9 cellular contexts compared by ENCODE assay signal in genomic region chr1:203287109-203287893, GRCh38. TPM values are rescaled to one million over a fixed set of nuclear protein-coding genes. Genes with fewer than 3 reads are reported as not detected.
DNase-seq lines count a peak whose midpoint lies in the region; ATAC-seq and TF ChIP-seq lines count a peak whose summit lies in the region.
"Had no signal": no experiment of that assay in that cellular context is flagged by ENCODE, and none has a peak within 500 bp of the region (broad histone marks: within the 10 kb centered on the region; RNA-seq: fewer than 3 reads in every experiment).

No MANE protein-coding gene starts in this region.

- no peaks in the 10 kb centered on the region for H3K27me3 Mint-ChIP-seq in stimulated activated naive CD8-positive, alpha-beta T cell treated with anti-CD3 and anti-CD28 coated beads, Interleukin-15, Interleukin-2, amounts not matched to agents 100 ng/mL and 50 ng/mL, for 24 hours

- no peak for TF ChIP-seq RAD21 in IMR-90 (IDR thresholded peaks at IDR 0.05; ENCODE audit: low read length)

- H3K36me3 Mint-ChIP-seq in stimulated activated naive CD8-positive, alpha-beta T cell treated with anti-CD3 and anti-CD28 coated beads, Interleukin-15, Interleukin-2, amounts not matched to agents 100 ng/mL and 50 ng/mL, for 24 hours (ENCODE audit: low read depth) = no peaks in the 10 kb centered on the region

- H3K14ac ChIP-seq in IMR-90 (replicated peaks; ENCODE audit: low read depth, low read length) = no peak overlapping the region; the same call in 1 of the 2 replicates

- H3K27me3 ChIP-seq in DND-41 (ENCODE audit: insufficient read depth, low read length, poor library complexity) (no peaks in the 10 kb centered on the region), IMR-90 (ENCODE audit: control insufficient read depth, insufficient read depth, low read length) (peaks cover 34% of the 10 kb centered on the region), mucosa of rectum (ENCODE audit: control insufficient read depth in 2 of 2, insufficient read depth in 2 of 2, low read length in 2 of 2) (no peaks in the 10 kb centered on the region)

- H3K36me3 ChIP-seq in DND-41 (ENCODE audit: insufficient read depth, low read length) (no peaks in the 10 kb centered on the region), IMR-90 (ENCODE audit: control insufficient read depth, insufficient read depth, low read length) (no peaks in the 10 kb centered on the region), mucosa of rectum (ENCODE audit: control insufficient read depth in 2 of 2, insufficient read depth in 2 of 2, low read length in 2 of 2) (no peaks in the 10 kb centered on the region)

- H4K91ac ChIP-seq in IMR-90 (ENCODE audit: insufficient read depth, low read depth, low read length) = no peak overlapping the region

- H3K18ac ChIP-seq in IMR-90 (ENCODE audit: low read depth, low read length) = no peak overlapping the region; the same call in 1 of the 2 replicates

- POLR2A ChIA-PET in IMR-90 (lab: Charles Lee; ENCODE audit: unreplicated experiment) = no interaction called here

- H2AFZ ChIP-seq in DND-41 (ENCODE audit: low read depth, low read length) = peak overlapping the region; percentile 41
- H2AFZ ChIP-seq in IMR-90 (replicated peaks; ENCODE audit: low read length, poor library complexity) = peak overlapping the region; percentile 61

- peak overlapping the region in 1 of 2 experiments; percentile 11; a peak in 1 of 4 replicates for H3K4me3 ChIP-seq in DND-41 (ENCODE audit: low read depth in 1 of 2, low read length in 2 of 2)
- H3K4me3 ChIP-seq in IMR-90 (ENCODE audit: insufficient read depth, low read depth, low read length) = no peak overlapping the region
- peak overlapping the region; percentile 10 to 39 for H3K4me3 ChIP-seq in mucosa of rectum (ENCODE audit: low read length in 2 of 2)

- BruUV-seq in IMR-90 (replicated peaks; lab: Mats Ljungman, UMichigan) = no TSS peak

- H3K4me1 ChIP-seq in DND-41 (ENCODE audit: insufficient read depth, low read length) (peaks cover 54% of the 10 kb centered on the region), IMR-90 (ENCODE audit: control insufficient read depth, insufficient read depth, low read length) (peaks cover 9% of the 10 kb centered on the region; the same call in 1 of the 2 replicates), mucosa of rectum (ENCODE audit: control insufficient read depth in 2 of 2, insufficient read depth in 2 of 2, low read length in 2 of 2) (peaks cover 82 to 84% of the 10 kb centered on the region in 2 donors)

- peak overlapping the region; percentile 85 for H3K4me3 Mint-ChIP-seq in stimulated activated naive CD8-positive, alpha-beta T cell treated with anti-CD3 and anti-CD28 coated beads, Interleukin-15, Interleukin-2, amounts not matched to agents 100 ng/mL and 50 ng/mL, for 24 hours

- H3K9ac ChIP-seq in DND-41 (ENCODE audit: low read depth, low read length) (peak overlapping the region; percentile 40), IMR-90 (ENCODE audit: low read depth, low read length) (no peak overlapping the region), mucosa of rectum (ENCODE audit: low read depth in 1 of 2, low read length in 2 of 2) (peak overlapping the region; percentile 62 to 69)

- no peak overlapping the region for H2AK9ac ChIP-seq in IMR-90 (replicated peaks; ENCODE audit: low read depth, low read length, poor library complexity)

- intact Hi-C loops in IMR-90 (cut with micrococcal nuclease) = no loop called here

- no peak overlapping the region for H2BK5ac ChIP-seq in IMR-90 (ENCODE audit: low read depth, low read length, poor library complexity, severe bottlenecking)

- H2AK5ac ChIP-seq in IMR-90 (ENCODE audit: low read depth, low read length) = 0 out of 2 replicates have a peak overlapping the region, but pooled peaks have one; percentile 4

- peak overlapping the region; percentile 44 for H3K23ac ChIP-seq in IMR-90 (ENCODE audit: low read depth, low read length)

- H3K4me1 Mint-ChIP-seq in stimulated activated naive CD8-positive, alpha-beta T cell treated with anti-CD3 and anti-CD28 coated beads, Interleukin-15, Interleukin-2, amounts not matched to agents 100 ng/mL and 50 ng/mL, for 24 hours (ENCODE audit: low read depth) = peaks cover 77% of the 10 kb centered on the region

- no peak overlapping the region for H3K56ac ChIP-seq in IMR-90 (ENCODE audit: extremely low read depth, insufficient read depth, low read length)

- no peak overlapping the region; a peak in 1 of 4 replicates for H4K8ac ChIP-seq in IMR-90 (ENCODE audit: low read depth in 2 of 2, low read length in 2 of 2)

- H3K9me1 ChIP-seq in IMR-90 (ENCODE audit: insufficient read depth, low read length) = 0 out of 2 replicates have a peak, but pooled peaks cover 4% of the 10 kb centered on the region

- H3K9me3 ChIP-seq in DND-41 (ENCODE audit: insufficient read depth, low read length, severe bottlenecking) (no peaks in the 10 kb centered on the region), IMR-90 (ENCODE audit: control insufficient read depth, insufficient read depth, low read length) (no peaks in the 10 kb centered on the region), mucosa of rectum (ENCODE audit: control insufficient read depth in 2 of 2, low read length in 2 of 2) (no peaks in the 10 kb centered on the region)

- TF ChIP-seq POLR2A in IMR-90 (IDR thresholded peaks at IDR 0.05; ENCODE audit: low read depth, low read length) = no peak

- DNase-seq in DND-41 (peak; percentile 87), IMR-90 (no peak), T-helper 22 cell (ENCODE audit: low read depth) (peak; percentile 72), caudate nucleus (lab: John Stamatoyannopoulos, UW) (peak in 14 of 61 donors; percentile 16 to 53 (median 33)), GM03348 (ENCODE audit: low spot score) (no peak)

- H3K4me2 ChIP-seq in DND-41 (ENCODE audit: insufficient read depth, low read length) = peak overlapping the region; percentile 40
- no peak overlapping the region for H3K4me2 ChIP-seq in IMR-90 (ENCODE audit: low read depth, low read length)

- peak overlapping the region; percentile 84 for H3K27ac ChIP-seq in DND-41 (ENCODE audit: low read length)
- no peak overlapping the region for H3K27ac ChIP-seq in IMR-90 (ENCODE audit: insufficient read depth, low read length)
- H3K27ac ChIP-seq in caudate nucleus (ENCODE audit: low read depth, low read length) = peak overlapping the region; percentile 94
- peak overlapping the region; percentile 100 for H3K27ac ChIP-seq in mucosa of rectum (ENCODE audit: low read depth in 2 of 2, low read length in 2 of 2)

- no peak overlapping the region for H2BK20ac ChIP-seq in IMR-90 (ENCODE audit: low read depth, low read length)

- peak overlapping the region; percentile 100 for H3K27ac Mint-ChIP-seq in stimulated activated naive CD8-positive, alpha-beta T cell treated with anti-CD3 and anti-CD28 coated beads, Interleukin-15, Interleukin-2, amounts not matched to agents 100 ng/mL and 50 ng/mL, for 24 hours

- 62% methylated on average over 4 of the region's 9 CpGs; no CpG with 5 or more reads in 1 of the 2 experiments for WGBS in IMR-90 (ENCODE audit: extremely low coverage in 2 of 2, insufficient read length in 1 of 2), 2 experiments

- in situ Hi-C loops in IMR-90 (cut with MboI; ENCODE audit: low sequenced_read_pairs) = no loop called here

- H4K20me1 ChIP-seq in DND-41 (ENCODE audit: insufficient read depth, low read length) = no peaks in the 10 kb centered on the region
- no peaks in the 10 kb centered on the region for H4K20me1 ChIP-seq in IMR-90 (ENCODE audit: insufficient read depth, low read length)

- H3K9me3 Mint-ChIP-seq in stimulated activated naive CD8-positive, alpha-beta T cell treated with anti-CD3 and anti-CD28 coated beads, Interleukin-15, Interleukin-2, amounts not matched to agents 100 ng/mL and 50 ng/mL, for 24 hours = no peaks in the 10 kb centered on the region

- H2BK120ac ChIP-seq in IMR-90 (ENCODE audit: low read depth, low read length) = no peak overlapping the region

- no peaks in the 10 kb centered on the region for H3K79me1 ChIP-seq in IMR-90 (ENCODE audit: low read depth in 1 of 2, low read length in 2 of 2)

- H4K5ac ChIP-seq in IMR-90 (ENCODE audit: low read depth, low read length) = no peak overlapping the region; the same call in 1 of the 2 replicates

- dilution Hi-C loops in IMR-90 (cut with HindIII; ENCODE audit: low sequenced_read_pairs, unreplicated experiment) = no loop called here

- peak overlapping the region; percentile 37; the same call in 1 of the 2 replicates for H3K4ac ChIP-seq in IMR-90 (ENCODE audit: low read depth, low read length)

- H2BK15ac ChIP-seq in IMR-90 (ENCODE audit: low read depth, low read length) = no peak overlapping the region

- ATAC-seq in DND-41 (ENCODE audit: insufficient read depth, low read depth) (peak; percentile 87), GM21390 (IDR thresholded peaks at IDR 0.05; ENCODE audit: unreplicated experiment) (peak; percentile 42), IMR-90 (ENCODE audit: low read depth) (peak; percentile 34; the same call in 1 of the 2 replicates)

- H3K79me2 ChIP-seq in DND-41 (ENCODE audit: insufficient read depth, low read length) = no peaks in the 10 kb centered on the region

- CTCF ChIA-PET in IMR-90 (lab: Yijun Ruan, JAX) = no interaction called here

- TF ChIP-seq CTCF in DND-41 (IDR thresholded peaks at IDR 0.05; ENCODE audit: borderline replicate concordance, extremely low read depth, low read length, poor library complexity, severe bottlenecking) (no peak), IMR-90 (conservative IDR thresholded peaks at IDR 0.05; ENCODE audit: low read depth, low read length) (no peak)

TF ChIP-seq in IMR-90, 13 proteins besides CTCF, POLR2A, EP300 and RAD21 (continues in another document):
- TF ChIP-seq BHLHE40 (IDR thresholded peaks at IDR 0.05; ENCODE audit: low read depth, low read length) = no peak
- TF ChIP-seq USF2 (IDR thresholded peaks at IDR 0.05; ENCODE audit: low read depth, low read length) = no peak
- no peak for TF ChIP-seq CEBPB (IDR thresholded peaks at IDR 0.05; ENCODE audit: low read depth, low read length)
- TF ChIP-seq MAFK (IDR thresholded peaks at IDR 0.05; ENCODE audit: low read depth, low read length) = no peak
- no peak for TF ChIP-seq SMC3 (IDR thresholded peaks at IDR 0.05; ENCODE audit: low read depth, low read length)
- TF ChIP-seq MAZ (IDR thresholded peaks at IDR 0.05; ENCODE audit: borderline replicate concordance, low read depth, low read length) = no peak
- no peak for TF ChIP-seq FOS (IDR thresholded peaks at IDR 0.05; ENCODE audit: low read depth, low read length)

RNA-seq across cellular contexts. Expression of gene BTG2, which starts 18.0 kb away (rescaled TPM):
- total RNA-seq in IMR-90 (2012; rRNA removed) = 8.4 and 10.3 TPM in 2 replicates
- polyA plus RNA-seq in IMR-90 (2012; rRNA removed) = 10.7 and 18.8 TPM in 2 replicates
- polyA plus RNA-seq in IMR-90 (2012; cell fraction: cytosol; rRNA removed) = 4.9 and 23.6 TPM in 2 replicates
- 18.8 and 39.4 TPM in 2 replicates for polyA plus RNA-seq in IMR-90 (2012; cell fraction: nucleus; rRNA removed; ENCODE audit: low replicate concordance)

RNA-seq across cellular contexts. Expression of gene CHIT1, which starts 57.8 kb away (rescaled TPM):
- not detected in 2 replicates for total RNA-seq in IMR-90 (2012; rRNA removed)
- polyA plus RNA-seq in IMR-90 (2012; rRNA removed) = not detected in 2 replicates
- not detected in 2 replicates for polyA plus RNA-seq in IMR-90 (2012; cell fraction: cytosol; rRNA removed)
- not detected in 2 replicates for polyA plus RNA-seq in IMR-90 (2012; cell fraction: nucleus; rRNA removed; ENCODE audit: low replicate concordance)
- total RNA-seq: kidney epithelial cell had no signal

Comparison
In these comparisons a context has a peak if more than half of its experiments do, and no peak if none do; other contexts are left out.
1. ATAC-seq: peak in every context shown above with its lines; median percentile 87 in DND-41; 42 in GM21390; 34 in IMR-90.
2. DNase-seq: peak in DND-41 (single experiment) and T-helper 22 cell (single experiment); none in IMR-90 (single experiment) and GM03348 (single experiment).